Comparison of ENCODE assay signal across 9 cellular contexts in the genomic region with DNA sequence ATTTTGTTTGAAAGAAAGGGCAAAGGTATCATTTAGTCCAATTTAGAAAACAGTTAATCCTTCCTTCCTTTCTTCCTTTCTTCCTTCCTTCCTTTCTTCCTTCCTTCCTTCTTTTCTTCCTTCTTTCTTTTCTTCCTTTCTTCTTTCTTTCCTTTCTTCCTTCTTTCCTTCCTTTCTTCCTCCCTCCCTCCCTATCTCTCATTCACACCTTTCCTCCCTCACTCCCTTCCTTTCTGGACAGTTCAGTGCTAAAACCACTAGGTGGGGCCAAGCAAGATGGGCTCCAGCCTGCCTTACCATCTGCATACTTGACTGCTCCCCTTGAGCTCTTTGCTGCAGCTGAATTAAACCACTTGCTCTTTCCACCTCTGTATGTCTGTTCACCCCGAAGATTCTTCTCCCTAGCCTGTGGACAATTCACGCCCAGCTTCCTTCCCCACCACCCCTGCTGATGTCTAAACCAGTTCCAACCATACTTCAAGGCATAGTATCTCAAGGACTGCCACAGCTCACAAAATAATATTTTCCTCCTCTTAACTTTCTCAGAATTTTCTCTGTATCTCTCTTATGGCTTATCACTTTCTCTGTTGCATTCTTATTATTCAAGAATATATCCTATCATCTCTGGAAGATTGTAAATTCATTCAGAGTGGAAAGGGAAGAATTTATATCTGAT.
DNase-seq lines count a peak whose midpoint lies in the region; ATAC-seq and TF ChIP-seq lines count a peak whose summit lies in the region.
"Had no signal": no experiment of that assay in that cellular context is flagged by ENCODE, and none has a peak within 500 bp of the region (broad histone marks: within the 10 kb centered on the region; RNA-seq: fewer than 3 reads in every experiment).

No MANE protein-coding gene starts in this region.

- H3K27me3 Mint-ChIP-seq in CD8-positive, alpha-beta T cell (ENCODE audit: low read depth), result no peaks in the 10 kb centered on the region

- no peak for TF ChIP-seq EP300 in ovary (IDR thresholded peaks at IDR 0.05)
- no peak for TF ChIP-seq EP300 in upper lobe of left lung (IDR thresholded peaks at IDR 0.05)

- no peak overlapping the region for H3K27ac ChIP-seq in CD8-positive, alpha-beta T cell (ENCODE audit: low read depth, low read length)
- H3K27ac ChIP-seq in ovary, result no peak overlapping the region
- no peak overlapping the region for H3K27ac ChIP-seq in upper lobe of left lung
- H3K27ac ChIP-seq: thoracic aorta had no signal

- no peaks in the 10 kb centered on the region for H3K36me3 ChIP-seq in CD8-positive, alpha-beta T cell (ENCODE audit: insufficient read depth, low read length)
- no peaks in the 10 kb centered on the region for H3K36me3 ChIP-seq in ovary
- no peaks in the 10 kb centered on the region for H3K36me3 ChIP-seq in upper lobe of left lung
- H3K36me3 ChIP-seq: thoracic aorta had no signal

- intact Hi-C loops in CD8-positive, alpha-beta T cell (cut with DNase I, micrococcal nuclease), result no loop called here
- intact Hi-C loops in ovary (cut with DNase I), result no loop called here

- POLR2A ChIA-PET in CD8-positive, alpha-beta T cell (lab: Charles Lee), result no interaction called here

- no peaks in the 10 kb centered on the region for H3K36me3 Mint-ChIP-seq in CD8-positive, alpha-beta T cell

- TF ChIP-seq CTCF in fibroblast of the aortic adventitia (IDR thresholded peaks at IDR 0.05; ENCODE audit: insufficient read depth, low read length) (peak; percentile 64), ovary (IDR thresholded peaks at IDR 0.05) (no peak), upper lobe of left lung (IDR thresholded peaks at IDR 0.05) (no peak)
- no peak for TF ChIP-seq CTCF in CD8-positive, alpha-beta T cell (IDR thresholded peaks at IDR 0.05)

- WGBS in ovary, 3 donors, result 18 to 37% (median 19%) methylated on average over 2 of the region's 2 CpGs
- 48 to 50% methylated on average over 2 of the region's 2 CpGs for WGBS in upper lobe of left lung, 2 donors

- no peaks in the 10 kb centered on the region for H3K9me3 ChIP-seq in CD8-positive, alpha-beta T cell (ENCODE audit: low read length)
- no peaks in the 10 kb centered on the region for H3K9me3 ChIP-seq in ovary
- H3K9me3 ChIP-seq in upper lobe of left lung, result no peaks in the 10 kb centered on the region
- H3K9me3 ChIP-seq: thoracic aorta had no signal

- H3K4me3 ChIP-seq in fibroblast of the aortic adventitia (ENCODE audit: low read depth, low read length) (no peak overlapping the region), ovary (no peak overlapping the region), upper lobe of left lung (no peak overlapping the region)
- H3K4me3 ChIP-seq in CD8-positive, alpha-beta T cell (ENCODE audit: low read depth, low read length), result no peak overlapping the region
- H3K4me3 ChIP-seq: thoracic aorta had no signal

- H3K27me3 ChIP-seq in CD8-positive, alpha-beta T cell (ENCODE audit: insufficient read depth, low read length), result no peaks in the 10 kb centered on the region
- H3K27me3 ChIP-seq in ovary (no peaks in the 10 kb centered on the region), upper lobe of left lung (no peaks in the 10 kb centered on the region)

- ATAC-seq in GM21367 (IDR thresholded peaks at IDR 0.05; ENCODE audit: unreplicated experiment) (peak; percentile 87), upper lobe of left lung (ENCODE audit: low FRiP score in 2 of 2) (no peak)
- ATAC-seq in CD8-positive, alpha-beta T cell, result no peak

- no peaks in the 10 kb centered on the region for H3K9me3 Mint-ChIP-seq in CD8-positive, alpha-beta T cell

- peaks cover 7% of the 10 kb centered on the region for H3K4me1 Mint-ChIP-seq in CD8-positive, alpha-beta T cell (ENCODE audit: low read depth)

- peaks cover 11% of the 10 kb centered on the region for H3K4me1 ChIP-seq in CD8-positive, alpha-beta T cell (ENCODE audit: insufficient read depth, low read length)
- H3K4me1 ChIP-seq in ovary (ENCODE audit: insufficient read depth) (no peaks in the 10 kb centered on the region), upper lobe of left lung (no peaks in the 10 kb centered on the region)

- DNase-seq in DMS53 (lab: John Stamatoyannopoulos, UW) (peak; percentile 86), NCI-H82 (lab: John Stamatoyannopoulos, UW) (peak; percentile 70), fibroblast of the aortic adventitia (ENCODE audit: low read depth) (peak; percentile 14), ovary (no peak), NCI-H1436 (lab: John Stamatoyannopoulos, UW) (no peak), upper lobe of left lung (no peak)
- no peak for DNase-seq in CD8-positive, alpha-beta T cell

- no peak overlapping the region for H3K27ac Mint-ChIP-seq in CD8-positive, alpha-beta T cell

- no peak for TF ChIP-seq POLR2A in ovary (IDR thresholded peaks at IDR 0.05)
- no peak for TF ChIP-seq POLR2A in upper lobe of left lung (IDR thresholded peaks at IDR 0.05)

- CTCF ChIA-PET in CD8-positive, alpha-beta T cell (lab: Charles Lee), result interaction anchor here (2.2 kb wide), 1 partner anchor 23 kb away, joined by 10 read pairs; no protein-coding TSS in a partner anchor

- H3K4me3 Mint-ChIP-seq in CD8-positive, alpha-beta T cell, result no peak overlapping the region

Comparison
In these comparisons a context has a peak if more than half of its experiments do, and no peak if none do; other contexts are left out.
1. DNase-seq: peak in DMS53 (single experiment), NCI-H82 (single experiment) and fibroblast of the aortic adventitia (single experiment); none in CD8-positive, alpha-beta T cell (0 of 7), ovary (0 of 5), NCI-H1436 (single experiment) and upper lobe of left lung (0 of 2).